Comparison of ENCODE assay signal across 18 cellular contexts in the genomic region with DNA sequence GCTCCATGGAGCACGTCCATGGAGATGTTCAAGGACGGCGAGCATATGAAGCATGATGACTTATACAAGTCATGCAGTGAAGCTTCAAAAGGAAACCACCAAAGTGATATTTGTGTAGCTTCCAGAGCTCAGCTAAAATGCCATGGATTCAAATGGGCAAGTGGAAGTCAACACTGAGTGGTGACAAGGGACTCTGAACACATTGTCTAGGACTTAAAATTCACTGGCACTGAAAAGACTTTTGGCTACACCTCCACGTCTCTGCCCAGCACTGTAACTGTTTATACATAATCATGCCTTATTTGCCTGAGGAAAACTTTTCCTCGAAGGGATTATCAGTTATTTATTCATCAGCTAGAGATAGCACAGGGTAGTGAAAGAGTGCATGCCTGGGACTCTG. TPM values are rescaled to one million over a fixed set of nuclear protein-coding genes. Genes with fewer than 3 reads are reported as not detected.
A peak's percentile ranks its signal among the peaks of the same experiment; 100 is the strongest.
DNase-seq lines count a peak whose midpoint lies in the region; ATAC-seq and TF ChIP-seq lines count a peak whose summit lies in the region.
"Had no signal": no experiment of that assay in that cellular context is flagged by ENCODE, and none has a peak within 500 bp of the region (broad histone marks: within the 10 kb centered on the region; RNA-seq: fewer than 3 reads in every experiment).

No MANE protein-coding gene starts in this region.

- H3K4me1 ChIP-seq in right atrium auricular region (peaks cover 0 to 18% of the 10 kb centered on the region in 2 donors), esophagus muscularis mucosa (peaks cover 5 to 79% (median 67%) of the 10 kb centered on the region in 4 donors), gastrocnemius medialis (peaks cover 15 to 32% of the 10 kb centered on the region in 2 donors)

- no peaks in the 10 kb centered on the region for H3K9me3 ChIP-seq in right atrium auricular region
- no peaks in the 10 kb centered on the region for H3K9me3 ChIP-seq in esophagus muscularis mucosa
- H3K9me3 ChIP-seq in gastrocnemius medialis, result no peaks in the 10 kb centered on the region

- TF ChIP-seq CTCF in right atrium auricular region (IDR thresholded peaks at IDR 0.05) (no peak), esophagus muscularis mucosa (IDR thresholded peaks at IDR 0.05) (no peak), gastrocnemius medialis (IDR thresholded peaks at IDR 0.05 in 4 of 5, conservative IDR thresholded peaks at IDR 0.05 in 1 of 5) (no peak)

- 72% methylated on average over 5 of the region's 5 CpGs for WGBS in esophagus muscularis mucosa

- ATAC-seq in Right ventricle myocardium superior (ENCODE audit: poor library complexity), result peak; percentile 66
- ATAC-seq in gastrocnemius medialis, result no peak
- ATAC-seq: GM23338 had no signal

- in situ Hi-C loops in gastrocnemius medialis (cut with MboI; ENCODE audit: low sequenced_read_pairs in 4 of 4), result no loop called here

- H3K27ac ChIP-seq in right atrium auricular region, result no peak overlapping the region
- peak overlapping the region; percentile 69 to 72 (median 70) for H3K27ac ChIP-seq in esophagus muscularis mucosa (replicated peaks in 1 of 4)
- peak overlapping the region; percentile 19 to 81 (median 40) for H3K27ac ChIP-seq in gastrocnemius medialis

- DNase-seq in Right ventricle myocardium superior, result no peak
- DNase-seq in right atrium auricular region (ENCODE audit: low spot score), result no peak
- DNase-seq in esophagus muscularis mucosa (ENCODE audit: extremely low spot score), result no peak
- no peak for DNase-seq in gastrocnemius medialis
- DNase-seq in AML-193 (lab: John Stamatoyannopoulos, UW), result no peak
- no peak for DNase-seq in stimulated activated CD4-positive, alpha-beta T cell treated with anti-CD3 and anti-CD28 coated beads, Interleukin-1b, Interleukin-23, amount 100 ng/mL, for 48 hours
- DNase-seq in HuH-7 (ENCODE audit: low spot score), result no peak
- DNase-seq: ACHN; C1 segment of cervical spinal cord; Calu3; CD4-positive, alpha-beta T cell; DMS 273 treated with DMSO at 0.1 percent for 48 hours; H9 had no signal

- no peaks in the 10 kb centered on the region for H3K36me3 ChIP-seq in right atrium auricular region
- no peaks in the 10 kb centered on the region for H3K36me3 ChIP-seq in esophagus muscularis mucosa
- H3K36me3 ChIP-seq in gastrocnemius medialis, result no peaks in the 10 kb centered on the region

- TF ChIP-seq EP300 in esophagus muscularis mucosa (IDR thresholded peaks at IDR 0.05), result no peak

- intact Hi-C loops in Right ventricle myocardium superior (cut with DNase I), result no loop called here
- intact Hi-C loops in esophagus muscularis mucosa (cut with DNase I), result no loop called here
- intact Hi-C loops in gastrocnemius medialis (cut with DNase I; ENCODE audit: low total_unique reads), result loop anchor here (5.0 kb wide), 2 partner anchors 33 to 82 kb away; no protein-coding TSS in a partner anchor

- H3K27me3 ChIP-seq in right atrium auricular region (no peaks in the 10 kb centered on the region), esophagus muscularis mucosa (no peaks in the 10 kb centered on the region), gastrocnemius medialis (no peaks in the 10 kb centered on the region)

- no peak for TF ChIP-seq POLR2A in esophagus muscularis mucosa (IDR thresholded peaks at IDR 0.05; ENCODE audit: low read depth)
- TF ChIP-seq POLR2A in gastrocnemius medialis (IDR thresholded peaks at IDR 0.05), result no peak

- H3K4me3 ChIP-seq in right atrium auricular region (no peak overlapping the region), esophagus muscularis mucosa (no peak overlapping the region), gastrocnemius medialis (no peak overlapping the region)
- H3K4me3 ChIP-seq: GM23338 had no signal

RNA-seq across cellular contexts. Expression of gene CTXN3, which starts 15.2 kb away (rescaled TPM):
- total RNA-seq in Right ventricle myocardium superior, result not detected
- not detected for total RNA-seq in right atrium auricular region
- not detected for total RNA-seq in esophagus muscularis mucosa
- total RNA-seq in gastrocnemius medialis, result under 1 TPM in 1 of 4 donors, not detected in 3; 0.22 TPM
- total RNA-seq: A172; B cell; Calu3; CD4-positive, alpha-beta T cell; Daoy; GM23338; H9; HT-29 had no signal

RNA-seq across cellular contexts. Expression of gene CCDC192, which starts 39.1 kb away (rescaled TPM):
- not detected for total RNA-seq in Right ventricle myocardium superior
- total RNA-seq in right atrium auricular region, result not detected
- total RNA-seq in esophagus muscularis mucosa, result 1 to 10 TPM in 3 of 4 donors, under 1 TPM in 1; 0.33 to 1.7 (median 1.1) TPM
- not detected for total RNA-seq in gastrocnemius medialis
- total RNA-seq: A172; B cell; CD4-positive, alpha-beta T cell; Daoy; GM23338; H9; HT-29 had no signal

Comparison
In these comparisons a context has a peak if more than half of its experiments do, and no peak if none do; other contexts are left out.
1. H3K27ac ChIP-seq: peak in esophagus muscularis mucosa (4 of 4) and gastrocnemius medialis (4 of 4); none in right atrium auricular region (0 of 2).